1 cellular context compared by ENCODE assay signal in the genomic region with DNA sequence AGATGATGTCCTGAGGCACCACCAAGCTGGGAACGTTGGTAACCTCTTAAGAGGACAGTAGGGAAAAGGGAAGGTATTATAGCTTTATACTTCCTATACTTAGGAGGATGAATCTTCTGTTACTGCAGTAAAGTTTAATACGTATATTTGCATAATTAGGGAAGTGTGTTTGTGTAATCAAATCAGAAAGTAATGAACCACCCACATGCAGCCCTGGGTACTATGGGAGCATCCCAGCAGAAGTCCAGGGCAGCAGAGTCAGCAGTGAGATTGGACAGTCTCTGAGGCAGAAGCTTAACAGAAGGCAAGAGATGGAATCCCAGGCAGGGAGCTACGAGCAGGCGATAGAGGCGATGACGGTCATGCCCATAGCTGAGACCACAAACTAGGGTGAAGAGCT.
TF ChIP-seq lines count a peak whose summit lies in the region.

No MANE protein-coding gene starts in this region.

TF ChIP-seq in HEK293T, 16 proteins besides CTCF, POLR2A, EP300 and RAD21 (continued from another document):
- TF ChIP-seq, protein P1, sequence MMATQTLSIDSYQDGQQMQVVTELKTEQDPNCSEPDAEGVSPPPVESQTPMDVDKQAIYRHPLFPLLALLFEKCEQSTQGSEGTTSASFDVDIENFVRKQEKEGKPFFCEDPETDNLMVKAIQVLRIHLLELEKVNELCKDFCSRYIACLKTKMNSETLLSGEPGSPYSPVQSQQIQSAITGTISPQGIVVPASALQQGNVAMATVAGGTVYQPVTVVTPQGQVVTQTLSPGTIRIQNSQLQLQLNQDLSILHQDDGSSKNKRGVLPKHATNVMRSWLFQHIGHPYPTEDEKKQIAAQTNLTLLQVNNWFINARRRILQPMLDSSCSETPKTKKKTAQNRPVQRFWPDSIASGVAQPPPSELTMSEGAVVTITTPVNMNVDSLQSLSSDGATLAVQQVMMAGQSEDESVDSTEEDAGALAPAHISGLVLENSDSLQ (IDR thresholded peaks at IDR 0.05), result no peak
- no peak for TF ChIP-seq ELF4 (IDR thresholded peaks at IDR 0.05)
- no peak for TF ChIP-seq L3MBTL2 (conservative IDR thresholded peaks at IDR 0.05)
- no peak for TF ChIP-seq BHLHE40 (IDR thresholded peaks at IDR 0.05; ENCODE audit: borderline replicate concordance)
- no peak for TF ChIP-seq CTBP1 (IDR thresholded peaks at IDR 0.05; ENCODE audit: borderline replicate concordance)
- no peak for TF ChIP-seq LEF1 (IDR thresholded peaks at IDR 0.05; ENCODE audit: borderline replicate concordance)
- TF ChIP-seq TARDBP (IDR thresholded peaks at IDR 0.05), result no peak
- TF ChIP-seq FOXM1 (IDR thresholded peaks at IDR 0.05; ENCODE audit: borderline replicate concordance), result no peak
- no peak for TF ChIP-seq ZNF384 (IDR thresholded peaks at IDR 0.05)
- no peak for TF ChIP-seq HDGF (IDR thresholded peaks at IDR 0.05; ENCODE audit: borderline replicate concordance)
- TF ChIP-seq FOXA1 (IDR thresholded peaks at IDR 0.05), result no peak
- no peak for TF ChIP-seq NFRKB (IDR thresholded peaks at IDR 0.05)
- no peak for TF ChIP-seq SP1 (IDR thresholded peaks at IDR 0.05)
